In genomic region chr6:167429353-167429752, GRCh38 we compare ENCODE assay signal across 28 cellular contexts.
"Had no signal": no experiment of that assay in that cellular context is flagged by ENCODE, and none has a peak within 500 bp of the region (broad histone marks: within the 10 kb centered on the region; RNA-seq: fewer than 3 reads in every experiment).

No MANE protein-coding gene starts in this region.

- H3K4me1 ChIP-seq: esophagus muscularis mucosa, esophagus squamous epithelium, foreskin keratinocyte, gastrocnemius medialis, gastroesophageal sphincter had no signal

- H2AFZ ChIP-seq: hepatocyte had no signal

- H3K27me3 ChIP-seq: colonic mucosa, esophagus muscularis mucosa, esophagus squamous epithelium, foreskin keratinocyte, gastrocnemius medialis, gastroesophageal sphincter, heart left ventricle, heart right ventricle, hepatocyte had no signal

- H3K4me2 ChIP-seq: hepatocyte had no signal

- H3K9me3 ChIP-seq: colonic mucosa, esophagus squamous epithelium, gastrocnemius medialis, gastroesophageal sphincter had no signal

- H3K27ac ChIP-seq: colonic mucosa, dorsolateral prefrontal cortex, epithelial cell of prostate, esophagus muscularis mucosa, esophagus squamous epithelium, foreskin keratinocyte, gastrocnemius medialis, gastroesophageal sphincter, heart left ventricle, heart right ventricle, hepatocyte had no signal

- ATAC-seq: effector memory CD8-positive, alpha-beta T cell; esophagus mucosa; foreskin keratinocyte; gastrocnemius medialis; gastroesophageal sphincter; heart left ventricle; heart right ventricle had no signal

- H3K4me3 ChIP-seq: colonic mucosa, dorsolateral prefrontal cortex, esophagus muscularis mucosa, esophagus squamous epithelium, gastrocnemius medialis, gastroesophageal sphincter, heart left ventricle, heart right ventricle, hepatocyte had no signal

- DNase-seq: colonic mucosa; cortex of kidney; dermis blood vessel endothelial cell; effector CD4-positive, alpha-beta T cell; effector CD8-positive, alpha-beta T cell; effector memory CD4-positive, alpha-beta T cell; effector memory CD8-positive, alpha-beta T cell; endodermal cell; erythroblast; esophagus squamous epithelium; foreskin fibroblast; foreskin keratinocyte; foreskin melanocyte; gastrocnemius medialis; glutamatergic neuron; head of caudate nucleus; heart left ventricle; heart right ventricle had no signal

- H3K79me2 ChIP-seq: hepatocyte had no signal

- H3K36me3 ChIP-seq: colonic mucosa, esophagus muscularis mucosa, esophagus squamous epithelium, gastrocnemius medialis, gastroesophageal sphincter, heart left ventricle, heart right ventricle had no signal

- FAIRE-seq: colon, endometrium, endothelial cell of umbilical vein, frontal cortex had no signal
